In the genomic region with DNA sequence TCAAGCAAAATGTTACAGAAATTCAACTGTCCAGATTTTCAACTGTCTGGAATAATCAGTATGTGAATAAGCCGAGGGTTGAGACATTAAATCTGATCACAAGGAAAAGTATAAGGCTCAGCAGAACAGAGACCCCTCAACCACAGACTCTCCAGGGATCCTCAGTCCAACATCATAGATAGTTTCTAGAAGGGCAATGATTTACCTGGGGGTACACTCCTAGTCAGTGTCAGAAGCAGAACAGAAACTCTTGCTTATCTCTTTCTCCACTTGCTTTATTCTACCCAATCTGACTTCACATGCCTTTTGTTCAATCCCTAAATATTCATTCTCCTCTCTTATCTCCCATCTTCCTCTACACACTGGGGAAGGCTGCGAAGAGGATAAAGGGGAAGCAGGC, we compare ENCODE assay signal across 22 cellular contexts. TPM values are rescaled to one million over a fixed set of nuclear protein-coding genes. Genes with fewer than 3 reads are reported as not detected.
DNase-seq lines count a peak whose midpoint lies in the region; ATAC-seq and TF ChIP-seq lines count a peak whose summit lies in the region.
"Had no signal": no experiment of that assay in that cellular context is flagged by ENCODE, and none has a peak within 500 bp of the region (broad histone marks: within the 10 kb centered on the region; RNA-seq: fewer than 3 reads in every experiment).

No MANE protein-coding gene starts in this region.

- no peak for TF ChIP-seq CTCF in brain microvascular endothelial cell (IDR thresholded peaks at IDR 0.05; ENCODE audit: low read depth, low read length, missing control alignments)

- H3K36me3 Mint-ChIP-seq in central memory CD8-positive, alpha-beta T cell (ENCODE audit: insufficient read depth) = no peaks in the 10 kb centered on the region

- H3K27me3 ChIP-seq in brain microvascular endothelial cell (replicated peaks) = no peaks in the 10 kb centered on the region
- H3K27me3 ChIP-seq: body of pancreas had no signal

- H3K27ac Mint-ChIP-seq in central memory CD8-positive, alpha-beta T cell (ENCODE audit: low read depth) = peak overlapping the region; percentile 17
- H3K27ac Mint-ChIP-seq: H9 had no signal

- H3K9me3 Mint-ChIP-seq in central memory CD8-positive, alpha-beta T cell = no peaks in the 10 kb centered on the region
- H3K9me3 Mint-ChIP-seq: neural crest cell had no signal

- H3K27me3 Mint-ChIP-seq in central memory CD8-positive, alpha-beta T cell = no peaks in the 10 kb centered on the region

- no peak overlapping the region for H3K4me3 Mint-ChIP-seq in central memory CD8-positive, alpha-beta T cell
- H3K4me3 Mint-ChIP-seq: H9, neural crest cell had no signal

- ATAC-seq in GM19043 (IDR thresholded peaks at IDR 0.05; ENCODE audit: low read depth, unreplicated experiment) = peak; percentile 53
- peak; percentile 79 for ATAC-seq in GM21737 (IDR thresholded peaks at IDR 0.05; ENCODE audit: unreplicated experiment)
- ATAC-seq in HG03135 (IDR thresholded peaks at IDR 0.05; ENCODE audit: unreplicated experiment) = peak; percentile 67
- ATAC-seq in central memory CD8-positive, alpha-beta T cell (replicated peaks; ENCODE audit: extremely low read depth, poor library complexity, severe bottlenecking) = no peak
- ATAC-seq: body of pancreas, psoas muscle, SK-N-SH treated with all-trans-retinoic acid at 6 μM for 48 hours had no signal

- no peak overlapping the region for H3K4me3 ChIP-seq in brain microvascular endothelial cell (ENCODE audit: low read depth, low read length)
- H3K4me3 ChIP-seq: body of pancreas, coronary artery, psoas muscle, smooth muscle cell, thoracic aorta had no signal

- H3K27ac ChIP-seq in brain microvascular endothelial cell = no peak overlapping the region
- H3K27ac ChIP-seq: body of pancreas, coronary artery, psoas muscle had no signal

- DNase-seq in central memory CD8-positive, alpha-beta T cell (ENCODE audit: low spot score in 2 of 2) = no peak
- DNase-seq in mesenteric fat pad (ENCODE audit: low spot score) (no peak), DMS53 treated with DMSO at 0.1 percent for 48 hours (lab: John Stamatoyannopoulos, UW; ENCODE audit: unreplicated experiment) (no peak), brain microvascular endothelial cell (no peak)
- DNase-seq: activated CD8-positive, alpha-beta memory T cell treated with anti-CD3 and anti-CD28 coated beads, Interleukin-2, amount 50 U/mL, for 48 hours; activated naive CD4-positive, alpha-beta T cell treated with anti-CD3 and anti-CD28 coated beads, Interleukin-2, amount 50 U/mL, for 16 hours; body of pancreas; H9; NCI-H1417; NCI-H82; psoas muscle; T1000 had no signal

- H3K4me1 Mint-ChIP-seq in central memory CD8-positive, alpha-beta T cell = no peaks in the 10 kb centered on the region
- H3K4me1 Mint-ChIP-seq: neural crest cell had no signal

- H3K36me3 ChIP-seq in brain microvascular endothelial cell (replicated peaks) = no peaks in the 10 kb centered on the region
- H3K36me3 ChIP-seq: thoracic aorta had no signal

- in situ Hi-C loops in brain microvascular endothelial cell (cut with HindIII; ENCODE audit: low pct_ligation_motif_present, low sequenced_read_pairs) = no loop called here

RNA-seq across cellular contexts. Expression of a gene that starts 36.4 kb away (rescaled TPM):
- 0.22 TPM for total RNA-seq in mesenteric fat pad
- total RNA-seq: body of pancreas, endothelial cell of umbilical vein, fibroblast of villous mesenchyme, H9, neural crest cell, psoas muscle, smooth muscle cell had no signal
